Comparison of ENCODE assay signal across 8 cellular contexts in genomic region chr1:203308205-203309114, GRCh38. TPM values are rescaled to one million over a fixed set of nuclear protein-coding genes. Genes with fewer than 3 reads are reported as not detected.
DNase-seq lines count a peak whose midpoint lies in the region; ATAC-seq, FAIRE-seq and TF ChIP-seq lines count a peak whose summit lies in the region.

No MANE protein-coding gene starts in this region.

- FAIRE-seq in GM12891 (lab: Jason Lieb, UNC) (no peak), RCC 7860 (lab: Jason Lieb, UNC) (no peak)

- TF ChIP-seq EP300 in SK-N-SH (IDR thresholded peaks at IDR 0.05; ENCODE audit: borderline replicate concordance in 1 of 2, low read depth in 1 of 2, low read length in 1 of 2) = no peak

- WGBS in SK-N-SH (ENCODE audit: low lambda C conversion rate) = 86% methylated on average over 6 of the region's 6 CpGs
- 35 to 41% methylated on average over 6 of the region's 6 CpGs for WGBS in esophagus, 2 donors

- no peak for TF ChIP-seq RAD21 in SK-N-SH (IDR thresholded peaks at IDR 0.05; ENCODE audit: low read length)

- H3K9me2 ChIP-seq in SK-N-SH = no peaks in the 10 kb centered on the region

- H3K27me3 ChIP-seq in SK-N-SH (ENCODE audit: insufficient read depth) (no peaks in the 10 kb centered on the region), esophagus (ENCODE audit: control insufficient read depth in 1 of 2, insufficient read depth in 2 of 2, low read length in 2 of 2) (no peaks in the 10 kb centered on the region)

- peaks cover 32% of the 10 kb centered on the region for H3K79me2 ChIP-seq in SK-N-SH (ENCODE audit: insufficient read depth)

- ATAC-seq in HG03521 (IDR thresholded peaks at IDR 0.05; ENCODE audit: unreplicated experiment) = no peak

- H4K20me1 ChIP-seq in SK-N-SH (ENCODE audit: insufficient read depth) = peaks cover 39% of the 10 kb centered on the region

- DNase-seq in GM12891 (ENCODE audit: insufficient read length, low spot score) (no peak), SK-N-SH (no peak), retinal pigment epithelial cell (ENCODE audit: low read depth) (no peak), NCI-H446 treated with DMSO at 0.1 percent for 48 hours (lab: John Stamatoyannopoulos, UW) (no peak), RCC 7860 (ENCODE audit: low spot score) (no peak), GM19238 (ENCODE audit: insufficient read length, low spot score) (no peak)

- TF ChIP-seq CTCF in SK-N-SH (IDR thresholded peaks at IDR 0.05) (no peak), retinal pigment epithelial cell (conservative IDR thresholded peaks at IDR 0.05; ENCODE audit: low read depth, low read length) (no peak)

- no peak for TF ChIP-seq POLR2A in GM12891 (IDR thresholded peaks at IDR 0.05; ENCODE audit: low read depth, low read length)

- H3K4me3 ChIP-seq in SK-N-SH (ENCODE audit: low read depth in 2 of 2, low read length in 1 of 2) = peak overlapping the region; percentile 44 to 84; a peak in 3 of 4 replicates
- peak overlapping the region; percentile 15 to 64 for H3K4me3 ChIP-seq in esophagus (ENCODE audit: low read depth in 1 of 2, low read length in 2 of 2)
- peak overlapping the region; percentile 89 for H3K4me3 ChIP-seq in retinal pigment epithelial cell (ENCODE audit: low read length)

- no peak overlapping the region for H3K9ac ChIP-seq in SK-N-SH

- H2AFZ ChIP-seq in SK-N-SH (ENCODE audit: low read depth) = no peak overlapping the region

- peaks cover 21 to 23% of the 10 kb centered on the region in 2 experiments for H3K36me3 ChIP-seq in SK-N-SH (replicated peaks in 1 of 2; ENCODE audit: control insufficient read depth in 1 of 2, insufficient read depth in 2 of 2, low read length in 1 of 2)
- peaks cover 7 to 12% of the 10 kb centered on the region in 2 donors for H3K36me3 ChIP-seq in esophagus (ENCODE audit: control insufficient read depth in 2 of 2, insufficient read depth in 2 of 2, low read length in 1 of 2)

- H3F3A ChIP-seq in SK-N-SH (replicated peaks; ENCODE audit: insufficient read depth) = peaks cover 5% of the 10 kb centered on the region

- peak overlapping the region; percentile 99 for H3K4me2 ChIP-seq in SK-N-SH

- peaks cover 22 to 41% of the 10 kb centered on the region in 2 experiments for H3K4me1 ChIP-seq in SK-N-SH (ENCODE audit: control insufficient read depth in 1 of 2, insufficient read depth in 2 of 2, low read depth in 1 of 2, low read length in 1 of 2)
- H3K4me1 ChIP-seq in esophagus (ENCODE audit: control insufficient read depth in 2 of 2, insufficient read depth in 2 of 2, low read length in 1 of 2) = peaks cover 3 to 4% of the 10 kb centered on the region in 2 donors

- CTCF ChIA-PET in SK-N-SH (lab: Yijun Ruan, JAX) = interaction anchor here (0.6 to 9.2 kb wide), 16 partner anchors 8 to 318 kb away, joined by 3 to 127 read pairs (median 4); partner anchors contain the start of gene ADORA1

- H3K9me3 ChIP-seq in SK-N-SH (no peaks in the 10 kb centered on the region), esophagus (ENCODE audit: control insufficient read depth in 2 of 2, insufficient read depth in 1 of 2, low read depth in 1 of 2, low read length in 1 of 2) (no peaks in the 10 kb centered on the region)

- no peak overlapping the region for H3K27ac ChIP-seq in SK-N-SH (ENCODE audit: low read depth in 2 of 2, low read length in 1 of 2)
- H3K27ac ChIP-seq in esophagus (ENCODE audit: low read depth in 2 of 2, low read length in 1 of 2) = peak overlapping the region in 1 of 2 donors; percentile 69

- POLR2A ChIA-PET in SK-N-SH (lab: Yijun Ruan, JAX) = interaction anchor here (2.7 kb wide), 1 partner anchor 18 kb away, joined by 18 read pairs; no protein-coding TSS in a partner anchor

TF ChIP-seq in GM12891, 5 proteins besides CTCF, POLR2A, EP300 and RAD21:
- TF ChIP-seq POLR2AphosphoS5 (IDR thresholded peaks at IDR 0.05; ENCODE audit: low read depth, low read length) (0 out of 2 replicates have a peak, but pooled peaks have one; percentile 27), TAF1 (IDR thresholded peaks at IDR 0.05; ENCODE audit: low read depth, low read length) (no peak)

TF ChIP-seq in SK-N-SH, 30 proteins besides CTCF, POLR2A, EP300 and RAD21:
- no peak for TF ChIP-seq FOXM1 (IDR thresholded peaks at IDR 0.05; ENCODE audit: low read depth)
- no peak for TF ChIP-seq TAF1 (IDR thresholded peaks at IDR 0.05; ENCODE audit: borderline replicate concordance, low read depth, low read length)
- TF ChIP-seq IRF3 (IDR thresholded peaks at IDR 0.05; ENCODE audit: low read depth, low read length) = no peak
- TF ChIP-seq RCOR1 (IDR thresholded peaks at IDR 0.05; ENCODE audit: low read length) = no peak
- TF ChIP-seq POLR2AphosphoS5 (IDR thresholded peaks at IDR 0.05; ENCODE audit: low read depth, low read length) = no peak
- TF ChIP-seq CHD2 (IDR thresholded peaks at IDR 0.05; ENCODE audit: low read length, partially characterized antibody) = no peak
- no peak for TF ChIP-seq YY1 (IDR thresholded peaks at IDR 0.05; ENCODE audit: low read depth)
- TF ChIP-seq FOXJ3 (CRISPR knock-in tag; IDR thresholded peaks at IDR 0.05) = no peak
- TF ChIP-seq RXRA (IDR thresholded peaks at IDR 0.05; ENCODE audit: borderline replicate concordance, low read depth) = no peak

RNA-seq across cellular contexts. Expression of gene BTG2, which starts 3.1 kb away (rescaled TPM):
- 29.7 TPM for polyA plus RNA-seq in GM12891 (2012; ENCODE audit: low read depth, missing spikeins)
- polyA plus RNA-seq in SK-N-SH (2012; rRNA removed) = 26.2 and 33.5 TPM in 2 replicates
- 19.1 and 24.9 TPM in 2 replicates for polyA plus RNA-seq in SK-N-SH (2012; cell fraction: cytosol; rRNA removed)
- 13.7 and 24.3 TPM in 2 replicates for polyA plus RNA-seq in SK-N-SH (2012; cell fraction: nucleus; rRNA removed)
- polyA plus RNA-seq in esophagus = 10 to 100 TPM in 1 of 2 donors, 1 to 10 TPM in 1; 9.4 to 27.3 TPM

RNA-seq across cellular contexts. Expression of gene FMOD, which starts 42.5 kb away (rescaled TPM):
- polyA plus RNA-seq in GM12891 (2012; ENCODE audit: low read depth, missing spikeins) = 0.32 TPM
- polyA plus RNA-seq in SK-N-SH (2012; rRNA removed) = not detected in 2 replicates
- polyA plus RNA-seq in SK-N-SH (2012; cell fraction: cytosol; rRNA removed) = not detected in 2 replicates
- polyA plus RNA-seq in SK-N-SH (2012; cell fraction: nucleus; rRNA removed) = 0.02 TPM in 1 of 2 replicates, not detected in the other
- polyA plus RNA-seq in esophagus = 1 to 10 TPM; 1.7 to 4.4 TPM
